ENCODE assay signal across 11 cellular contexts in genomic region chr14:96189288-96189711, GRCh38. TPM values are rescaled to one million over a fixed set of nuclear protein-coding genes. Genes with fewer than 3 reads are reported as not detected.
DNase-seq lines count a peak whose midpoint lies in the region; ATAC-seq, FAIRE-seq and TF ChIP-seq lines count a peak whose summit lies in the region.
"Had no signal": no experiment of that assay in that cellular context is flagged by ENCODE, and none has a peak within 500 bp of the region (broad histone marks: within the 10 kb centered on the region; RNA-seq: fewer than 3 reads in every experiment).

No MANE protein-coding gene starts in this region.

- no peak for DNase-seq in HepG2 (ENCODE audit: low spot score)
- no peak for DNase-seq in right lobe of liver
- peak; percentile 44 for DNase-seq in HT1080 (ENCODE audit: low read depth)
- peak; percentile 71 for DNase-seq in kidney
- DNase-seq in mesenteric fat pad (ENCODE audit: low spot score), result no peak
- no peak for DNase-seq in DMS79 (lab: John Stamatoyannopoulos, UW)
- DNase-seq in SHP77 (lab: John Stamatoyannopoulos, UW), result no peak
- DNase-seq in kidney glomerular epithelial cell (lab: John Stamatoyannopoulos, UW), result no peak
- DNase-seq: ACHN, NCI-H2081 treated with DMSO at 0.1 percent for 48 hours had no signal

- H3K36me3 ChIP-seq in HepG2 (replicated peaks in 1 of 2; ENCODE audit: control insufficient read depth in 1 of 2, insufficient read depth in 2 of 2, low read length in 2 of 2), result no peaks in the 10 kb centered on the region
- H3K36me3 ChIP-seq in right lobe of liver, result no peaks in the 10 kb centered on the region
- H3K36me3 ChIP-seq in kidney (ENCODE audit: control insufficient read depth in 1 of 2, insufficient read depth in 2 of 2, low read length in 2 of 2), result no peaks in the 10 kb centered on the region

- no peaks in the 10 kb centered on the region for H4K20me1 ChIP-seq in HepG2 (ENCODE audit: insufficient read depth, low read length)

- TF ChIP-seq POLR2A in HepG2 (IDR thresholded peaks at IDR 0.05; ENCODE audit: insufficient read depth in 1 of 2, low read depth in 2 of 2, low read length in 2 of 2) (no peak), right lobe of liver (IDR thresholded peaks at IDR 0.05) (no peak)

- no peak overlapping the region for H3K9ac ChIP-seq in HepG2 (ENCODE audit: insufficient read depth, low read depth, low read length)
- H3K9ac ChIP-seq in kidney (ENCODE audit: low read length in 2 of 2), result no peak overlapping the region

- no peak for TF ChIP-seq RAD21 in HepG2 (CRISPR knock-in tag; IDR thresholded peaks at IDR 0.05)

- 50% methylated on average over 11 of the region's 11 CpGs for WGBS in HepG2 (ENCODE audit: low lambda C conversion rate)
- 51% methylated on average over 8 of the region's 11 CpGs for WGBS in right lobe of liver (ENCODE audit: insufficient coverage, low coverage, low lambda C conversion rate, missing lambda C conversion rate)

- POLR2A ChIA-PET in HepG2 (lab: Yijun Ruan, JAX), result no interaction called here

- BruUV-seq in HepG2 (replicated peaks; lab: Mats Ljungman, UMichigan), result no TSS peak

- intact Hi-C loops in HepG2 (cut with micrococcal nuclease; ENCODE audit: unreplicated experiment) (no loop called here), right lobe of liver (cut with DNase I) (no loop called here), kidney (cut with DNase I) (no loop called here)

- in situ Hi-C loops in HepG2 (cut with HindIII; ENCODE audit: extremely low pct_ligation_motif_present, low pct_unique_long_range_greater_than_20kb), result no loop called here

- FAIRE-seq in HepG2 (lab: Jason Lieb, UNC), result no peak
- FAIRE-seq in kidney (lab: Jason Lieb, UNC), result no peak

- H3K9me3 ChIP-seq in HepG2 (ENCODE audit: low read length), result no peaks in the 10 kb centered on the region
- no peaks in the 10 kb centered on the region for H3K9me3 ChIP-seq in right lobe of liver
- no peaks in the 10 kb centered on the region for H3K9me3 ChIP-seq in kidney (ENCODE audit: control insufficient read depth in 1 of 2, low read length in 2 of 2)

- ATAC-seq in HepG2 (no peak), right lobe of liver (no peak)

- no peaks in the 10 kb centered on the region for H3K79me2 ChIP-seq in HepG2 (ENCODE audit: insufficient read depth, low read length)

- H3K4me3 ChIP-seq in HepG2 (replicated peaks in 1 of 3; ENCODE audit: insufficient read depth in 1 of 3, low read depth in 2 of 3, low read length in 3 of 3) (no peak overlapping the region), right lobe of liver (no peak overlapping the region), kidney (ENCODE audit: low read length in 2 of 2) (no peak overlapping the region)

- TF ChIP-seq CTCF in HepG2 (CRISPR knock-in tag; IDR thresholded peaks at IDR 0.05) (no peak), right lobe of liver (IDR thresholded peaks at IDR 0.05) (no peak), kidney (IDR thresholded peaks at IDR 0.05; ENCODE audit: borderline replicate concordance, extremely low read depth, insufficient read depth) (no peak)

- TF ChIP-seq EP300 in HepG2 (IDR thresholded peaks at IDR 0.05; ENCODE audit: low read depth in 2 of 2, low read length in 2 of 2), result no peak
- TF ChIP-seq EP300 in HepG2 (CRISPR knock-in tag; IDR thresholded peaks at IDR 0.05; ENCODE audit: borderline replicate concordance), result no peak

- CTCF ChIA-PET in HepG2 (lab: Yijun Ruan, JAX; ENCODE audit: low intra/inter-chr PET ratio, low total read pairs), result no interaction called here

- H3K4me1 ChIP-seq in HepG2 (ENCODE audit: insufficient read depth, low read length), result peaks cover 2% of the 10 kb centered on the region
- no peaks in the 10 kb centered on the region for H3K4me1 ChIP-seq in right lobe of liver
- peaks cover 4 to 13% of the 10 kb centered on the region in 2 donors for H3K4me1 ChIP-seq in kidney (ENCODE audit: control insufficient read depth in 1 of 2, insufficient read depth in 1 of 2, low read depth in 1 of 2, low read length in 2 of 2)

- H3K27ac ChIP-seq in HepG2 (ENCODE audit: extremely low read length, insufficient read depth, low read length) (no peak overlapping the region), right lobe of liver (no peak overlapping the region), kidney (ENCODE audit: low read depth in 2 of 2, low read length in 2 of 2) (no peak overlapping the region)
- H3K27ac ChIP-seq: epithelial cell of prostate had no signal

- H3K4me2 ChIP-seq in HepG2 (ENCODE audit: low read depth, low read length), result no peak overlapping the region

- no peak overlapping the region for H2AFZ ChIP-seq in HepG2 (ENCODE audit: low read length)

- H3K27me3 ChIP-seq in HepG2 (ENCODE audit: control insufficient read depth in 1 of 2, insufficient read depth in 2 of 2, low read length in 2 of 2) (peaks cover 0 to 3% of the 10 kb centered on the region in 2 experiments; a peak in 4 of 5 replicates), right lobe of liver (no peaks in the 10 kb centered on the region)

TF ChIP-seq in HepG2, 621 proteins besides CTCF, POLR2A, EP300 and RAD21:
- TF ChIP-seq ZNF225 (CRISPR knock-in tag; IDR thresholded peaks at IDR 0.05), result no peak
- no peak for TF ChIP-seq BRF2 (CRISPR knock-in tag; IDR thresholded peaks at IDR 0.05)
- peak; percentile 15; the same call in 1 of the 2 replicates for TF ChIP-seq CREB1 (IDR thresholded peaks at IDR 0.05)
- no peak for TF ChIP-seq CREB1 (CRISPR knock-in tag; IDR thresholded peaks at IDR 0.05)

RNA-seq across cellular contexts. Expression of gene BDKRB2, which starts 15.3 kb away (rescaled TPM):
- total RNA-seq in HepG2 (2016; rRNA removed; fragmentation: Illumina TruSeq; extraction: Trizol) (not detected in 2 replicates), right lobe of liver (under 1 TPM; 0.07 to 0.60 (median 0.22) TPM), kidney (16.1 TPM), mesenteric fat pad (11.4 TPM)
- not detected in 2 replicates for total RNA-seq in HepG2 (2016; cell fraction: cytosol; rRNA removed; fragmentation: Illumina TruSeq; extraction: Trizol; ENCODE audit: low read depth)
- total RNA-seq in HepG2 (2016; cell fraction: insoluble cytoplasmic fraction; rRNA removed; fragmentation: Illumina TruSeq; extraction: Trizol), result not detected in 2 replicates
- total RNA-seq in HepG2 (2016; cell fraction: membrane; rRNA removed; fragmentation: Illumina TruSeq; extraction: Trizol), result not detected in 2 replicates
- not detected in 2 replicates for total RNA-seq in HepG2 (2016; cell fraction: nucleus; rRNA removed; fragmentation: Illumina TruSeq; extraction: Trizol)
- polyA plus RNA-seq in HepG2 (2011; rRNA removed) (0.03 TPM in 2 replicates), kidney (ENCODE audit: insufficient read depth, low read depth, low replicate concordance) (7.4 TPM)
- polyA plus RNA-seq in HepG2 (2011; cell fraction: cytosol; rRNA removed), result 0.03 TPM in 2 replicates
- not detected in 2 replicates for polyA plus RNA-seq in HepG2 (2011; cell fraction: nucleus; rRNA removed)
- polyA plus RNA-seq in HepG2 (2012), result not detected in 2 replicates
- not detected in 2 replicates for polyA plus RNA-seq in HepG2 (2016; cell fraction: cytosol; fragmentation: Illumina TruSeq; extraction: Trizol; ENCODE audit: low read depth)
- polyA plus RNA-seq in HepG2 (2016; cell fraction: insoluble cytoplasmic fraction; fragmentation: Illumina TruSeq; extraction: Trizol; ENCODE audit: low read depth), result not detected in 2 replicates
- not detected in 2 replicates for polyA plus RNA-seq in HepG2 (2016; cell fraction: membrane; fragmentation: Illumina TruSeq; extraction: Trizol; ENCODE audit: low read depth)
- not detected in 2 replicates for polyA plus RNA-seq in HepG2 (2016; cell fraction: nucleus; fragmentation: Illumina TruSeq; extraction: Trizol; ENCODE audit: insufficient read depth, low read depth)
- polyA minus RNA-seq in HepG2 (2011; rRNA and poly(A)+ RNA removed; ENCODE audit: low replicate concordance), result 0.04 and 24.0 TPM in 2 replicates
- polyA minus RNA-seq in HepG2 (2011; cell fraction: cytosol; rRNA and poly(A)+ RNA removed), result not detected in 2 replicates
- polyA minus RNA-seq in HepG2 (2011; cell fraction: nucleus; rRNA and poly(A)+ RNA removed), result 0.12 TPM in 1 of 2 replicates, not detected in the other
- 0.03 TPM in 1 of 2 replicates, not detected in the other for total RNA-seq in HT1080 (2014; rRNA removed; shearing (Covaris generic))
- 1.1 and 1.4 TPM in 2 replicates for polyA plus RNA-seq in HT1080 (2015; cell fraction: cytosol; rRNA removed)
- 1.2 and 2.1 TPM in 2 replicates for polyA plus RNA-seq in HT1080 (2015; cell fraction: nucleus; rRNA removed)

Comparison
In these comparisons a context has a peak if more than half of its experiments do, and no peak if none do; other contexts are left out.
1. DNase-seq: peak in HT1080 (single experiment) and kidney (single experiment); none in HepG2 (single experiment), right lobe of liver (0 of 3), mesenteric fat pad (single experiment), DMS79 (single experiment), SHP77 (0 of 2) and kidney glomerular epithelial cell (single experiment).